In genomic region chr10:99798920-99799319, GRCh38 we compare ENCODE assay signal across 32 cellular contexts. TPM values are rescaled to one million over a fixed set of nuclear protein-coding genes. Genes with fewer than 3 reads are reported as not detected.
DNase-seq lines count a peak whose midpoint lies in the region; ATAC-seq, FAIRE-seq and TF ChIP-seq lines count a peak whose summit lies in the region.
"Had no signal": no experiment of that assay in that cellular context is flagged by ENCODE, and none has a peak within 500 bp of the region (broad histone marks: within the 10 kb centered on the region; RNA-seq: fewer than 3 reads in every experiment).

No MANE protein-coding gene starts in this region.

- TF ChIP-seq RAD21 in A549 (conservative IDR thresholded peaks at IDR 0.05 in 1 of 2, IDR thresholded peaks at IDR 0.05 in 1 of 2) (no peak), HepG2 (CRISPR knock-in tag; IDR thresholded peaks at IDR 0.05) (no peak)

- POLR2A ChIA-PET in A549 (lab: Yijun Ruan, JAX), result interaction anchor here (1.0 to 3.2 kb wide), 4 partner anchors 10 to 66 kb away, joined by 3 to 14 read pairs (median 5); partner anchors contain the start of genes COX15 and CUTC
- POLR2A ChIA-PET in HepG2 (lab: Yijun Ruan, JAX), result interaction anchor here (1.4 to 3.0 kb wide), 3 partner anchors 11 to 66 kb away, joined by 4 to 20 read pairs (median 9); partner anchors contain the start of genes ABCC2, COX15 and CUTC

- ATAC-seq in A549 (peak in 1 of 2 experiments; percentile 15; a peak in 1 of 6 replicates), left lobe of liver (peak; percentile 7), HepG2 (peak; percentile 17; the same call in 2 of the 3 replicates)
- ATAC-seq: CD8-positive, alpha-beta T cell had no signal

- H3K79me2 ChIP-seq in HepG2 (ENCODE audit: insufficient read depth, low read length), result no peaks in the 10 kb centered on the region

- WGBS in A549 (ENCODE audit: missing lambda C conversion rate), result 95% methylated on average over 3 of the region's 3 CpGs
- 93% methylated on average over 3 of the region's 3 CpGs for whole genome bisulfite sequencing in HepG2 (ENCODE audit: low lambda C conversion rate)
- WGBS in small intestine, 3 donors, result 81 to 88% (median 87%) methylated on average over 3 of the region's 3 CpGs

- H2AFZ ChIP-seq in HepG2 (ENCODE audit: low read length), result no peak overlapping the region

- intact Hi-C loops in HepG2 (cut with micrococcal nuclease; ENCODE audit: unreplicated experiment), result no loop called here

- H3K27me3 ChIP-seq in HepG2 (ENCODE audit: control insufficient read depth in 1 of 2, insufficient read depth in 2 of 2, low read length in 2 of 2), result no peaks in the 10 kb centered on the region
- no peaks in the 10 kb centered on the region for H3K27me3 ChIP-seq in small intestine (ENCODE audit: control insufficient read depth in 2 of 2, insufficient read depth in 2 of 2, low read length in 2 of 2)
- H3K27me3 ChIP-seq: BE2C; BLaER1; BLaER1 treated with 17β-estradiol and CSF1 and Interleukin-3, amounts not matched to agents 10 nM and 100 nM had no signal

- TF ChIP-seq CTCF in A549 (IDR thresholded peaks at IDR 0.05), result no peak
- TF ChIP-seq CTCF in HepG2 (CRISPR knock-in tag; IDR thresholded peaks at IDR 0.05), result no peak

- H3K27ac ChIP-seq in A549, result 0 out of 6 replicates have a peak overlapping the region, but pooled peaks of 1 of the 2 experiments have one; percentile 1
- H3K27ac ChIP-seq in HepG2 (ENCODE audit: extremely low read length, insufficient read depth, low read length), result no peak overlapping the region
- no peak overlapping the region for H3K27ac ChIP-seq in small intestine (ENCODE audit: low read depth in 1 of 2, low read length in 1 of 2)
- H3K27ac ChIP-seq: 22Rv1; BLaER1; BLaER1 treated with 17β-estradiol and CSF1 and Interleukin-3, amounts not matched to agents 10 nM and 100 nM; C4-2B had no signal

- H4K20me1 ChIP-seq in HepG2 (ENCODE audit: insufficient read depth, low read length), result peaks cover 4% of the 10 kb centered on the region; the same call in 1 of the 2 replicates
- H4K20me1 ChIP-seq: BLaER1; BLaER1 treated with 17β-estradiol and CSF1 and Interleukin-3, amounts not matched to agents 10 nM and 100 nM had no signal

- CTCF ChIA-PET in A549 (lab: Yijun Ruan, JAX) (interaction anchor here (1.1 to 1.7 kb wide), 6 partner anchors 10 to 88 kb away, joined by 3 to 7 read pairs (median 4); no protein-coding TSS in a partner anchor), HepG2 (lab: Yijun Ruan, JAX; ENCODE audit: low intra/inter-chr PET ratio, low total read pairs) (no interaction called here)

- H3K9me3 ChIP-seq in A549, result no peaks in the 10 kb centered on the region
- no peaks in the 10 kb centered on the region for H3K9me3 ChIP-seq in HepG2 (ENCODE audit: low read length)
- no peaks in the 10 kb centered on the region for H3K9me3 ChIP-seq in small intestine (ENCODE audit: control insufficient read depth, low read depth)
- H3K9me3 ChIP-seq: BE2C; BLaER1; BLaER1 treated with 17β-estradiol and CSF1 and Interleukin-3, amounts not matched to agents 10 nM and 100 nM; Caco-2 had no signal

- no peak for DNase-seq in A549 (ENCODE audit: low read depth in 1 of 2, low spot score in 1 of 2)
- DNase-seq in left lobe of liver (ENCODE audit: low spot score), result no peak
- DNase-seq in HepG2 (ENCODE audit: low spot score), result no peak
- no peak for DNase-seq in small intestine
- no peak for DNase-seq in stimulated activated naive CD4-positive, alpha-beta T cell (lab: John Stamatoyannopoulos, UW)
- DNase-seq in AG08396 (ENCODE audit: low spot score), result no peak
- DNase-seq: 8988T; ACHN; AML-193; BE2C; C1 segment of cervical spinal cord; Caco-2; Calu3; CD4-positive, alpha-beta memory T cell; CD4-positive, alpha-beta T cell; CD4-positive, CD25-positive, alpha-beta regulatory T cell; CD8-positive, alpha-beta memory T cell; CD8-positive, alpha-beta T cell; COR-L47; DMS 273 treated with DMSO at 0.1 percent for 48 hours; DMS153; DMS53; DMS79; DMS79 treated with DMSO at 0.1 percent for 48 hours; DND-41; EL had no signal

- H3K36me3 ChIP-seq in HepG2 (replicated peaks in 1 of 2; ENCODE audit: control insufficient read depth in 1 of 2, insufficient read depth in 2 of 2, low read length in 2 of 2), result peaks cover 47 to 92% of the 10 kb centered on the region in 2 experiments
- H3K36me3 ChIP-seq in small intestine (ENCODE audit: control insufficient read depth in 2 of 2, insufficient read depth in 2 of 2, low read length in 2 of 2), result peaks cover 0 to 7% of the 10 kb centered on the region in 2 donors
- H3K36me3 ChIP-seq: BE2C; BLaER1; BLaER1 treated with 17β-estradiol and CSF1 and Interleukin-3, amounts not matched to agents 10 nM and 100 nM had no signal

- TF ChIP-seq POLR2A in A549 (IDR thresholded peaks at IDR 0.05; ENCODE audit: low read length) (no peak), HepG2 (IDR thresholded peaks at IDR 0.05; ENCODE audit: insufficient read depth in 1 of 2, low read depth in 2 of 2, low read length in 2 of 2) (peak in 1 of 2 experiments; percentile 34; a peak in 1 of 4 replicates)

- FAIRE-seq in A549 (lab: Jason Lieb, UNC), result no peak
- no peak for FAIRE-seq in HepG2 (lab: Jason Lieb, UNC)
- no peak for FAIRE-seq in small intestine (lab: Jason Lieb, UNC)
- FAIRE-seq: A204.1, D721Med had no signal

- BruUV-seq in HepG2 (replicated peaks; lab: Mats Ljungman, UMichigan), result no TSS peak

- H3K4me3 ChIP-seq in A549, result no peak overlapping the region
- H3K4me3 ChIP-seq in HepG2 (replicated peaks in 1 of 3; ENCODE audit: insufficient read depth in 1 of 3, low read depth in 2 of 3, low read length in 3 of 3), result no peak overlapping the region
- no peak overlapping the region for H3K4me3 ChIP-seq in small intestine (ENCODE audit: low read depth in 1 of 2, low read length in 2 of 2)
- H3K4me3 ChIP-seq: BLaER1; BLaER1 treated with 17β-estradiol and CSF1 and Interleukin-3, amounts not matched to agents 10 nM and 100 nM had no signal

- no peak for TF ChIP-seq EP300 in A549 (IDR thresholded peaks at IDR 0.05)
- no peak for TF ChIP-seq EP300 in HepG2 (IDR thresholded peaks at IDR 0.05; ENCODE audit: low read depth in 2 of 2, low read length in 2 of 2)
- no peak for TF ChIP-seq EP300 in HepG2 (CRISPR knock-in tag; IDR thresholded peaks at IDR 0.05; ENCODE audit: borderline replicate concordance)

- H3K9ac ChIP-seq in HepG2 (ENCODE audit: insufficient read depth, low read depth, low read length), result no peak overlapping the region
- H3K9ac ChIP-seq: BLaER1; BLaER1 treated with 17β-estradiol and CSF1 and Interleukin-3, amounts not matched to agents 10 nM and 100 nM had no signal

- H3K4me1 ChIP-seq in A549 (0 out of 3 replicates have a peak, but pooled peaks cover 3% of the 10 kb centered on the region), HepG2 (ENCODE audit: insufficient read depth, low read length) (no peaks in the 10 kb centered on the region), small intestine (ENCODE audit: control insufficient read depth in 2 of 2, insufficient read depth in 1 of 2, low read depth in 1 of 2, low read length in 1 of 2) (no peaks in the 10 kb centered on the region)
- H3K4me1 ChIP-seq: BE2C, Caco-2 had no signal

- H3K4me2 ChIP-seq in A549 (no peak overlapping the region), HepG2 (ENCODE audit: low read depth, low read length) (no peak overlapping the region)
- H3K4me2 ChIP-seq: BLaER1; BLaER1 treated with 17β-estradiol and CSF1 and Interleukin-3, amounts not matched to agents 10 nM and 100 nM had no signal

- in situ Hi-C loops in HepG2 (cut with HindIII; ENCODE audit: extremely low pct_ligation_motif_present, low pct_unique_long_range_greater_than_20kb), result no loop called here

TF ChIP-seq in HepG2, 621 proteins besides CTCF, POLR2A, EP300 and RAD21 (continues in another document):
- TF ChIP-seq ZNF816 (CRISPR knock-in tag; IDR thresholded peaks at IDR 0.05; ENCODE audit: borderline replicate concordance) (no peak), AGO2 (optimal IDR thresholded peaks at IDR 0.05; ENCODE audit: low read depth, low read length) (peak; percentile 23), RBM22 (optimal IDR thresholded peaks at IDR 0.05; ENCODE audit: low read length) (peak; percentile 66), ONECUT2 (CRISPR knock-in tag; IDR thresholded peaks at IDR 0.05) (no peak), ATF7 (IDR thresholded peaks at IDR 0.05) (no peak), ATF7 (CRISPR knock-in tag; IDR thresholded peaks at IDR 0.05) (no peak)

RNA-seq across cellular contexts. Expression of gene ABCC2, which starts 16.5 kb away (rescaled TPM):
- 369 and 431 TPM in 2 replicates for polyA plus RNA-seq in A549 (2011; rRNA removed)
- polyA plus RNA-seq in A549 (2012; cell fraction: cytosol; rRNA removed), result 170 and 173 TPM in 2 replicates
- 487 and 726 TPM in 2 replicates for polyA plus RNA-seq in A549 (2012; cell fraction: nucleus; rRNA removed)
- 164 to 192 TPM (median 173 TPM) in 3 replicates for polyA plus RNA-seq in A549 (2017; fragmentation: RNase III; extraction: RNeasy Plus Mini Kit Qiagen cat#74134 plus additional on column Dnase treatment)
- polyA minus RNA-seq in A549 (2011; rRNA and poly(A)+ RNA removed), result 358 and 400 TPM in 2 replicates
- total RNA-seq in left lobe of liver, result 254 TPM
- total RNA-seq in HepG2 (2016; rRNA removed; fragmentation: Illumina TruSeq; extraction: Trizol), result 69.6 and 181 TPM in 2 replicates
- 31.3 and 40.8 TPM in 2 replicates for total RNA-seq in HepG2 (2016; cell fraction: cytosol; rRNA removed; fragmentation: Illumina TruSeq; extraction: Trizol; ENCODE audit: low read depth)
- 67.7 and 182 TPM in 2 replicates for total RNA-seq in HepG2 (2016; cell fraction: insoluble cytoplasmic fraction; rRNA removed; fragmentation: Illumina TruSeq; extraction: Trizol)
- total RNA-seq in HepG2 (2016; cell fraction: membrane; rRNA removed; fragmentation: Illumina TruSeq; extraction: Trizol), result 50.0 and 56.1 TPM in 2 replicates
- total RNA-seq in HepG2 (2016; cell fraction: nucleus; rRNA removed; fragmentation: Illumina TruSeq; extraction: Trizol), result 355 and 375 TPM in 2 replicates
- 494 and 497 TPM in 2 replicates for polyA plus RNA-seq in HepG2 (2011; rRNA removed)
- 143 and 146 TPM in 2 replicates for polyA plus RNA-seq in HepG2 (2011; cell fraction: cytosol; rRNA removed)
- 1,936 and 2,090 TPM in 2 replicates for polyA plus RNA-seq in HepG2 (2011; cell fraction: nucleus; rRNA removed)
- polyA plus RNA-seq in HepG2 (2012), result 190 and 211 TPM in 2 replicates
- polyA plus RNA-seq in HepG2 (2016; cell fraction: cytosol; fragmentation: Illumina TruSeq; extraction: Trizol; ENCODE audit: low read depth), result 15.4 and 16.6 TPM in 2 replicates
- 60.6 and 62.7 TPM in 2 replicates for polyA plus RNA-seq in HepG2 (2016; cell fraction: insoluble cytoplasmic fraction; fragmentation: Illumina TruSeq; extraction: Trizol; ENCODE audit: low read depth)
- 30.7 and 37.6 TPM in 2 replicates for polyA plus RNA-seq in HepG2 (2016; cell fraction: membrane; fragmentation: Illumina TruSeq; extraction: Trizol; ENCODE audit: low read depth)
- polyA plus RNA-seq in HepG2 (2016; cell fraction: nucleus; fragmentation: Illumina TruSeq; extraction: Trizol; ENCODE audit: insufficient read depth, low read depth), result 729 and 777 TPM in 2 replicates
- 436 and 561 TPM in 2 replicates for polyA minus RNA-seq in HepG2 (2011; rRNA and poly(A)+ RNA removed; ENCODE audit: low replicate concordance)
- polyA minus RNA-seq in HepG2 (2011; cell fraction: cytosol; rRNA and poly(A)+ RNA removed), result 86.9 and 93.4 TPM in 2 replicates
- 718 and 929 TPM in 2 replicates for polyA minus RNA-seq in HepG2 (2011; cell fraction: nucleus; rRNA and poly(A)+ RNA removed)
- polyA plus RNA-seq in small intestine, result 10 to 100 TPM in 2 of 3 donors, 1 to 10 TPM in 1; 5.6 to 91.7 (median 29.5) TPM

Comparison
In these comparisons a context has a peak if more than half of its experiments do, and no peak if none do; other contexts are left out.
1. Of the 38 proteins assayed by ChIP-seq in both HepG2 and A549: peak only in HepG2: none; only in A549: POLR2AphosphoS2; in both: none; in neither: 36; mixed calls (peak in some experiments, not most) for 1.